Comparison of ENCODE assay signal across 22 cellular contexts in genomic region chr10:132189810-132190422, GRCh38. TPM values are rescaled to one million over a fixed set of nuclear protein-coding genes. Genes with fewer than 3 reads are reported as not detected.
A peak's percentile ranks its signal among the peaks of the same experiment; 100 is the strongest.
DNase-seq lines count a peak whose midpoint lies in the region; ATAC-seq and TF ChIP-seq lines count a peak whose summit lies in the region.
"Had no signal": no experiment of that assay in that cellular context is flagged by ENCODE, and none has a peak within 500 bp of the region (broad histone marks: within the 10 kb centered on the region; RNA-seq: fewer than 3 reads in every experiment).

No MANE protein-coding gene starts in this region.

- H3K9me3 ChIP-seq in BE2C (no peaks in the 10 kb centered on the region), neural progenitor cell (ENCODE audit: low read depth) (no peaks in the 10 kb centered on the region), smooth muscle cell (replicated peaks; ENCODE audit: low read depth) (no peaks in the 10 kb centered on the region)

- H3F3A ChIP-seq in neural progenitor cell (ENCODE audit: low read depth) (peaks cover 5% of the 10 kb centered on the region), smooth muscle cell (ENCODE audit: low read depth) (no peaks in the 10 kb centered on the region)

- no peak overlapping the region for H3K4me3 ChIP-seq in BE2C (ENCODE audit: low read depth, low read length)
- no peak overlapping the region for H3K4me3 ChIP-seq in neural progenitor cell
- H3K4me3 ChIP-seq in smooth muscle cell, result no peak overlapping the region

- no peaks in the 10 kb centered on the region for H3K79me2 ChIP-seq in neural progenitor cell (ENCODE audit: low read depth)
- H3K79me2 ChIP-seq in smooth muscle cell (ENCODE audit: low read depth), result no peaks in the 10 kb centered on the region

- H3K27ac ChIP-seq in neural progenitor cell, result no peak overlapping the region
- H3K27ac ChIP-seq in smooth muscle cell (ENCODE audit: low read depth), result no peak overlapping the region
- H3K27ac ChIP-seq: 22Rv1, RWPE1 had no signal

- peaks cover 11% of the 10 kb centered on the region for H3K4me1 Mint-ChIP-seq in activated naive CD4-positive, alpha-beta T cell treated with anti-CD3 and anti-CD28 coated beads, Interleukin-2, amount 50 U/mL, for 24 hours
- H3K4me1 Mint-ChIP-seq in endothelial cell (ENCODE audit: unreplicated experiment) (peaks cover under 1% of the 10 kb centered on the region), neural progenitor cell (peaks cover 15% of the 10 kb centered on the region)
- H3K4me1 Mint-ChIP-seq: CD14-positive monocyte, IgD-negative memory B cell had no signal

- no peaks in the 10 kb centered on the region for H3K9me3 Mint-ChIP-seq in activated naive CD4-positive, alpha-beta T cell treated with anti-CD3 and anti-CD28 coated beads, Interleukin-2, amount 50 U/mL, for 24 hours
- peaks cover 0 to 3% of the 10 kb centered on the region in 2 donors for H3K9me3 Mint-ChIP-seq in activated naive CD4-positive, alpha-beta T cell treated with anti-CD3 and anti-CD28 coated beads, Interleukin-2, amount 50 U/mL, for 72 hours
- H3K9me3 Mint-ChIP-seq in endothelial cell (ENCODE audit: unreplicated experiment) (no peaks in the 10 kb centered on the region), neural progenitor cell (no peaks in the 10 kb centered on the region)

- no peak for DNase-seq in activated naive CD4-positive, alpha-beta T cell treated with anti-CD3 and anti-CD28 coated beads, Interleukin-2, amount 50 U/mL, for 72 hours (ENCODE audit: low spot score in 2 of 2)
- peak; percentile 3 for DNase-seq in BE2C
- no peak for DNase-seq in endothelial cell (ENCODE audit: low spot score)
- no peak for DNase-seq in neural progenitor cell (ENCODE audit: low spot score)
- DNase-seq in mesenteric fat pad (ENCODE audit: low spot score), result no peak
- DNase-seq in smooth muscle cell (lab: John Stamatoyannopoulos, UW; ENCODE audit: unreplicated experiment), result no peak
- DNase-seq: EL, GF-D8, GOT3, HCEC 1CT, MV-4-11, NCI-H1105 treated with DMSO at 0.1 percent for 48 hours, NCI-H2029 treated with DMSO at 0.1 percent for 48 hours, NCI-H226, NCI-H510A treated with DMSO at 0.1 percent for 48 hours, NCI-H748 treated with DMSO at 0.1 percent for 48 hours had no signal

- 96% methylated on average over 17 of the region's 17 CpGs for WGBS in smooth muscle cell (ENCODE audit: low lambda C conversion rate)

- TF ChIP-seq CTCF in BE2C (IDR thresholded peaks at IDR 0.05; ENCODE audit: low read depth, low read length) (no peak), endothelial cell (IDR thresholded peaks at IDR 0.05; ENCODE audit: unreplicated experiment) (no peak), neural progenitor cell (IDR thresholded peaks at IDR 0.05) (no peak), smooth muscle cell (IDR thresholded peaks at IDR 0.05; ENCODE audit: borderline replicate concordance, insufficient read depth, poor library complexity, severe bottlenecking) (no peak)

- H3K4me2 ChIP-seq in neural progenitor cell (no peak overlapping the region), smooth muscle cell (no peak overlapping the region)

- H2AFZ ChIP-seq in neural progenitor cell (replicated peaks) (no peak overlapping the region), smooth muscle cell (ENCODE audit: low read depth) (no peak overlapping the region)

- peaks cover 32% of the 10 kb centered on the region for H3K27me3 ChIP-seq in BE2C
- peaks cover 51% of the 10 kb centered on the region for H3K27me3 ChIP-seq in neural progenitor cell
- peaks cover 41% of the 10 kb centered on the region for H3K27me3 ChIP-seq in smooth muscle cell (ENCODE audit: low read depth)

- no peak overlapping the region for H3K9ac ChIP-seq in neural progenitor cell
- no peak overlapping the region for H3K9ac ChIP-seq in smooth muscle cell (ENCODE audit: low read depth)

- H3K36me3 ChIP-seq in BE2C (no peaks in the 10 kb centered on the region), neural progenitor cell (no peaks in the 10 kb centered on the region), smooth muscle cell (ENCODE audit: low read depth) (no peaks in the 10 kb centered on the region)

- H3K27me3 Mint-ChIP-seq in activated naive CD4-positive, alpha-beta T cell treated with anti-CD3 and anti-CD28 coated beads, Interleukin-2, amount 50 U/mL, for 24 hours, result peaks cover 16% of the 10 kb centered on the region
- H3K27me3 Mint-ChIP-seq in endothelial cell (ENCODE audit: unreplicated experiment) (peaks cover 12% of the 10 kb centered on the region), neural progenitor cell (ENCODE audit: insufficient read depth, low read depth) (peaks cover 9% of the 10 kb centered on the region)

- ATAC-seq in activated naive CD4-positive, alpha-beta T cell treated with anti-CD3 and anti-CD28 coated beads, Interleukin-2, amount 50 U/mL, for 72 hours, result no peak
- no peak for ATAC-seq in HG02973 (IDR thresholded peaks at IDR 0.05; ENCODE audit: unreplicated experiment)

- peaks cover 3% of the 10 kb centered on the region for H3K36me3 Mint-ChIP-seq in activated naive CD4-positive, alpha-beta T cell treated with anti-CD3 and anti-CD28 coated beads, Interleukin-2, amount 50 U/mL, for 24 hours
- peaks cover 0 to 34% of the 10 kb centered on the region in 2 donors for H3K36me3 Mint-ChIP-seq in activated naive CD4-positive, alpha-beta T cell treated with anti-CD3 and anti-CD28 coated beads, Interleukin-2, amount 50 U/mL, for 72 hours
- H3K36me3 Mint-ChIP-seq in endothelial cell (ENCODE audit: low read depth, unreplicated experiment), result peaks cover 5% of the 10 kb centered on the region
- peaks cover 33% of the 10 kb centered on the region for H3K36me3 Mint-ChIP-seq in neural progenitor cell

- peaks cover 61% of the 10 kb centered on the region for H4K20me1 ChIP-seq in neural progenitor cell (ENCODE audit: low read depth)
- H4K20me1 ChIP-seq in smooth muscle cell (ENCODE audit: low read depth), result peaks cover 67% of the 10 kb centered on the region

- H3K4me1 ChIP-seq in BE2C, result no peaks in the 10 kb centered on the region
- H3K4me1 ChIP-seq in neural progenitor cell, result peaks cover 6% of the 10 kb centered on the region
- H3K4me1 ChIP-seq in smooth muscle cell (ENCODE audit: low read depth), result peaks cover 14% of the 10 kb centered on the region

- no peak overlapping the region for H3K27ac Mint-ChIP-seq in activated naive CD4-positive, alpha-beta T cell treated with anti-CD3 and anti-CD28 coated beads, Interleukin-2, amount 50 U/mL, for 24 hours
- no peak overlapping the region for H3K27ac Mint-ChIP-seq in activated naive CD4-positive, alpha-beta T cell treated with anti-CD3 and anti-CD28 coated beads, Interleukin-2, amount 50 U/mL, for 72 hours
- H3K27ac Mint-ChIP-seq in endothelial cell (ENCODE audit: unreplicated experiment), result no peak overlapping the region
- peak overlapping the region; percentile 33 for H3K27ac Mint-ChIP-seq in neural progenitor cell
- H3K27ac Mint-ChIP-seq: CD14-positive monocyte, IgD-negative memory B cell had no signal

- peak overlapping the region; percentile 52 for H3K4me3 Mint-ChIP-seq in activated naive CD4-positive, alpha-beta T cell treated with anti-CD3 and anti-CD28 coated beads, Interleukin-2, amount 50 U/mL, for 24 hours
- H3K4me3 Mint-ChIP-seq in endothelial cell (ENCODE audit: unreplicated experiment), result peak overlapping the region; percentile 74
- H3K4me3 Mint-ChIP-seq in neural progenitor cell, result peak overlapping the region; percentile 69

RNA-seq across cellular contexts. Expression of gene DPYSL4, which starts 3.2 kb away (rescaled TPM):
- total RNA-seq in activated naive CD4-positive, alpha-beta T cell treated with anti-CD3 and anti-CD28 coated beads, Interleukin-2, amount 50 U/mL, for 72 hours, result 10 to 100 TPM in 1 of 2 donors, 1 to 10 TPM in 1; 2.8 to 65.2 TPM
- 15.0 TPM for polyA plus RNA-seq in BE2C (2012; ENCODE audit: insufficient read depth, insufficient read length, low read depth)
- 15.0 TPM for total RNA-seq in endothelial cell (ENCODE audit: unreplicated experiment)
- 17.7 and 28.1 TPM in 2 replicates for total RNA-seq in neural progenitor cell (ENCODE audit: low replicate concordance)
- 1.8 TPM for total RNA-seq in mesenteric fat pad
- total RNA-seq in smooth muscle cell, result 7.4 and 7.6 TPM in 2 replicates
- 6.0 and 8.2 TPM in 2 replicates for polyA plus RNA-seq in smooth muscle cell
- polyA plus RNA-seq: CD14-positive monocyte, IgD-negative memory B cell had no signal
